Comparison of ENCODE assay signal across 9 cellular contexts in genomic region chr5:137497396-137498290, GRCh38. TPM values are rescaled to one million over a fixed set of nuclear protein-coding genes. Genes with fewer than 3 reads are reported as not detected.
A peak's percentile ranks its signal among the peaks of the same experiment; 100 is the strongest.
DNase-seq lines count a peak whose midpoint lies in the region; ATAC-seq, FAIRE-seq and TF ChIP-seq lines count a peak whose summit lies in the region.
"Had no signal": no experiment of that assay in that cellular context is flagged by ENCODE, and none has a peak within 500 bp of the region (broad histone marks: within the 10 kb centered on the region; RNA-seq: fewer than 3 reads in every experiment).

No MANE protein-coding gene starts in this region.

- TF ChIP-seq POLR2A in heart left ventricle (IDR thresholded peaks at IDR 0.05) (no peak), GM12892 (IDR thresholded peaks at IDR 0.05; ENCODE audit: low read depth, low read length) (no peak)

- intact Hi-C loops in heart left ventricle (cut with DNase I) = loop anchor here in 7 of 10 donors (2.0 to 10.0 kb wide), 10 partner anchors 150 to 695 kb away; no protein-coding TSS in a partner anchor
- intact Hi-C loops in Right ventricle myocardium inferior (cut with DNase I) = loop anchor here (5.0 kb wide), 1 partner anchor 695 kb away; no protein-coding TSS in a partner anchor

- H3K27ac ChIP-seq in heart left ventricle = no peak overlapping the region
- H3K27ac ChIP-seq in mesodermal cell (ENCODE audit: low read depth, low read length, severe bottlenecking) = no peak overlapping the region
- H3K27ac ChIP-seq: BLaER1 had no signal

- H3K9me3 ChIP-seq in heart left ventricle = no peaks in the 10 kb centered on the region
- H3K9me3 ChIP-seq in mesodermal cell (ENCODE audit: control insufficient read depth, low read length) = no peaks in the 10 kb centered on the region

- ATAC-seq in heart left ventricle (peak in 2 of 4 donors; percentile 19 to 38), Right ventricle myocardium inferior (no peak), GM21737 (IDR thresholded peaks at IDR 0.05; ENCODE audit: unreplicated experiment) (no peak)

- H3K4me1 ChIP-seq in heart left ventricle (peaks cover 0 to 19% (median 5%) of the 10 kb centered on the region in 12 donors), mesodermal cell (ENCODE audit: control insufficient read depth, insufficient read depth, low read length, poor library complexity, severe bottlenecking) (no peaks in the 10 kb centered on the region)
- H3K4me1 ChIP-seq: BLaER1 had no signal

- FAIRE-seq in urothelium cell line (lab: Jason Lieb, UNC) (no peak), GM12892 (lab: Jason Lieb, UNC) (no peak)

- WGBS in heart left ventricle, 4 donors = 59 to 71% (median 65%) methylated on average over 22 of the region's 22 CpGs
- 77 to 79% methylated on average over 14 to 18 of the region's 22 CpGs for WGBS in mesodermal cell (ENCODE audit: insufficient coverage in 2 of 2), 2 experiments

- peak overlapping the region in 10 of 12 donors; percentile 39 to 65 (median 56) for H3K4me3 ChIP-seq in heart left ventricle
- peak overlapping the region; percentile 62 to 81 for H3K4me3 ChIP-seq in cardiac fibroblast (replicated peaks in 1 of 2; ENCODE audit: low read depth in 2 of 2, low read length in 2 of 2)
- peak overlapping the region; percentile 46 for H3K4me3 ChIP-seq in mesodermal cell (ENCODE audit: extremely low read depth, insufficient read depth, low read length, poor library complexity, severe bottlenecking)
- H3K4me3 ChIP-seq: BLaER1 had no signal

- no peak for DNase-seq in heart left ventricle
- no peak for DNase-seq in Right ventricle myocardium inferior (ENCODE audit: missing footprints)
- peak in 1 of 2 donors; percentile 18 for DNase-seq in cardiac fibroblast (ENCODE audit: low read depth in 2 of 2)
- DNase-seq in urothelium cell line (ENCODE audit: low spot score) = peak; percentile 13
- no peak for DNase-seq in UCSD-AML1 (lab: John Stamatoyannopoulos, UW; ENCODE audit: unreplicated experiment)
- no peak for DNase-seq in GM12892 (ENCODE audit: insufficient read length)

- no peaks in the 10 kb centered on the region for H3K36me3 ChIP-seq in heart left ventricle
- no peaks in the 10 kb centered on the region for H3K36me3 ChIP-seq in mesodermal cell (ENCODE audit: control insufficient read depth, insufficient read depth, low read length)
- H3K36me3 ChIP-seq: BLaER1 had no signal

- H3K27me3 ChIP-seq in heart left ventricle = peaks cover 0 to 21% (median 6%) of the 10 kb centered on the region in 9 donors

- TF ChIP-seq CTCF in heart left ventricle (IDR thresholded peaks at IDR 0.05) (no peak), cardiac fibroblast (IDR thresholded peaks at IDR 0.05; ENCODE audit: low read depth, low read length) (no peak)

RNA-seq across cellular contexts. Expression of gene SPOCK1, which starts 1.5 kb away (rescaled TPM):
- total RNA-seq in heart left ventricle (10 to 100 TPM; 12.3 to 51.2 (median 21.7) TPM), Right ventricle myocardium inferior (35.5 TPM)
- 10 to 100 TPM in 1 of 2 donors, 1 to 10 TPM in 1; 7.8 to 19.3 TPM for polyA plus RNA-seq in heart left ventricle
- polyA plus RNA-seq in mesodermal cell (2013, experiment 1 of 2) = 10.5 TPM
- 9.4 TPM for polyA plus RNA-seq in mesodermal cell (2013, experiment 2 of 2)
- 0.17 TPM for polyA plus RNA-seq in GM12892 (2012; ENCODE audit: missing spikeins)
